ENCODE assay signal across 15 cellular contexts in genomic region chr7:82678259-82678658, GRCh38.
DNase-seq lines count a peak whose midpoint lies in the region; ATAC-seq lines count a peak whose summit lies in the region.
"Had no signal": no experiment of that assay in that cellular context is flagged by ENCODE, and none has a peak within 500 bp of the region (broad histone marks: within the 10 kb centered on the region; RNA-seq: fewer than 3 reads in every experiment).

No MANE protein-coding gene starts in this region.

- H3K9me3 Mint-ChIP-seq in activated CD4-positive, alpha-beta T cell treated with anti-CD3 and anti-CD28 coated beads, Interleukin-2, amount 10 ng/mL, durations not matched to agents 7 days and 5 days = no peaks in the 10 kb centered on the region
- H3K9me3 Mint-ChIP-seq in activated T-helper 17 cell treated with anti-CD3 and anti-CD28 coated beads, Interleukin-2, amount 50 U/mL, for 72 hours = peaks cover 5% of the 10 kb centered on the region
- peaks cover 5% of the 10 kb centered on the region for H3K9me3 Mint-ChIP-seq in natural killer cell treated with Interleukin-12 subunit alpha and Interleukin-12 subunit beta and Interleukin-15 and Interleukin-18, amount 100 ng/mL, for 72 hours

- no peak for ATAC-seq in activated T-helper 17 cell treated with anti-CD3 and anti-CD28 coated beads, Interleukin-2, amount 50 U/mL, for 72 hours (replicated peaks)
- no peak for ATAC-seq in natural killer cell treated with Interleukin-12 subunit alpha and Interleukin-12 subunit beta and Interleukin-15 and Interleukin-18, amount 100 ng/mL, for 72 hours
- no peak for ATAC-seq in HG03039 (IDR thresholded peaks at IDR 0.05; ENCODE audit: unreplicated experiment)
- ATAC-seq in HG03354 (IDR thresholded peaks at IDR 0.05; ENCODE audit: poor library complexity, severe bottlenecking, unreplicated experiment) = no peak
- ATAC-seq: left colon, SK-N-SH treated with all-trans-retinoic acid at 6 μM for 48 hours had no signal

- POLR2A ChIA-PET in activated CD4-positive, alpha-beta T cell treated with anti-CD3 and anti-CD28 coated beads, Interleukin-2, amount 10 ng/mL, durations not matched to agents 7 days and 5 days (lab: Charles Lee) = no interaction called here

- no peaks in the 10 kb centered on the region for H3K27me3 Mint-ChIP-seq in activated CD4-positive, alpha-beta T cell treated with anti-CD3 and anti-CD28 coated beads, Interleukin-2, amount 10 ng/mL, durations not matched to agents 7 days and 5 days
- H3K27me3 Mint-ChIP-seq in activated T-helper 17 cell treated with anti-CD3 and anti-CD28 coated beads, Interleukin-2, amount 50 U/mL, for 72 hours = no peaks in the 10 kb centered on the region
- no peaks in the 10 kb centered on the region for H3K27me3 Mint-ChIP-seq in natural killer cell treated with Interleukin-12 subunit alpha and Interleukin-12 subunit beta and Interleukin-15 and Interleukin-18, amount 100 ng/mL, for 72 hours

- H3K4me3 Mint-ChIP-seq in activated CD4-positive, alpha-beta T cell treated with anti-CD3 and anti-CD28 coated beads, Interleukin-2, amount 10 ng/mL, durations not matched to agents 7 days and 5 days = peak overlapping the region; percentile 17
- peak overlapping the region; percentile 52 for H3K4me3 Mint-ChIP-seq in activated T-helper 17 cell treated with anti-CD3 and anti-CD28 coated beads, Interleukin-2, amount 50 U/mL, for 72 hours
- peak overlapping the region; percentile 73 for H3K4me3 Mint-ChIP-seq in natural killer cell treated with Interleukin-12 subunit alpha and Interleukin-12 subunit beta and Interleukin-15 and Interleukin-18, amount 100 ng/mL, for 72 hours

- DNase-seq in activated CD4-positive, alpha-beta T cell treated with anti-CD3 and anti-CD28 coated beads, Interleukin-2, amount 10 ng/mL, durations not matched to agents 7 days and 5 days = no peak
- DNase-seq in activated CD4-positive, alpha-beta T cell treated with anti-CD3 and anti-CD28 coated beads, Interleukin-2, amount 50 U/mL, for 48 hours = no peak
- peak; percentile 16 for DNase-seq in HT-29 (ENCODE audit: low spot score)
- DNase-seq in natural killer cell treated with Interleukin-12 subunit alpha and Interleukin-12 subunit beta and Interleukin-15 and Interleukin-18, amount 100 ng/mL, for 72 hours (ENCODE audit: low spot score) = no peak
- DNase-seq in NCI-H146 (lab: John Stamatoyannopoulos, UW) = no peak
- DNase-seq: activated effector memory CD4-positive, alpha-beta T cell treated with anti-CD3 and anti-CD28 coated beads, Interleukin-2, amount 50 U/mL, for 16 hours; Caco-2; left colon; NCI-H2029 treated with DMSO at 0.1 percent for 48 hours; NCI-H524 treated with DMSO at 0.1 percent for 48 hours; right lobe of liver had no signal

- CTCF ChIA-PET in activated CD4-positive, alpha-beta T cell treated with anti-CD3 and anti-CD28 coated beads, Interleukin-2, amount 10 ng/mL, durations not matched to agents 7 days and 5 days (lab: Charles Lee) = no interaction called here

- H3K36me3 Mint-ChIP-seq in activated CD4-positive, alpha-beta T cell treated with anti-CD3 and anti-CD28 coated beads, Interleukin-2, amount 10 ng/mL, durations not matched to agents 7 days and 5 days (ENCODE audit: low read depth) = peaks cover 2% of the 10 kb centered on the region
- H3K36me3 Mint-ChIP-seq in activated T-helper 17 cell treated with anti-CD3 and anti-CD28 coated beads, Interleukin-2, amount 50 U/mL, for 72 hours (ENCODE audit: low read depth) = no peaks in the 10 kb centered on the region
- no peaks in the 10 kb centered on the region for H3K36me3 Mint-ChIP-seq in natural killer cell treated with Interleukin-12 subunit alpha and Interleukin-12 subunit beta and Interleukin-15 and Interleukin-18, amount 100 ng/mL, for 72 hours

- peak overlapping the region; percentile 78 for H3K27ac Mint-ChIP-seq in activated CD4-positive, alpha-beta T cell treated with anti-CD3 and anti-CD28 coated beads, Interleukin-2, amount 10 ng/mL, durations not matched to agents 7 days and 5 days
- H3K27ac Mint-ChIP-seq in activated T-helper 17 cell treated with anti-CD3 and anti-CD28 coated beads, Interleukin-2, amount 50 U/mL, for 72 hours = peak overlapping the region; percentile 39
- H3K27ac Mint-ChIP-seq in natural killer cell treated with Interleukin-12 subunit alpha and Interleukin-12 subunit beta and Interleukin-15 and Interleukin-18, amount 100 ng/mL, for 72 hours = peak overlapping the region; percentile 82 to 83

- peaks cover 19% of the 10 kb centered on the region for H3K4me1 Mint-ChIP-seq in activated CD4-positive, alpha-beta T cell treated with anti-CD3 and anti-CD28 coated beads, Interleukin-2, amount 10 ng/mL, durations not matched to agents 7 days and 5 days
- H3K4me1 Mint-ChIP-seq in activated T-helper 17 cell treated with anti-CD3 and anti-CD28 coated beads, Interleukin-2, amount 50 U/mL, for 72 hours = no peaks in the 10 kb centered on the region
- peaks cover 7 to 19% of the 10 kb centered on the region in 2 donors for H3K4me1 Mint-ChIP-seq in natural killer cell treated with Interleukin-12 subunit alpha and Interleukin-12 subunit beta and Interleukin-15 and Interleukin-18, amount 100 ng/mL, for 72 hours (ENCODE audit: low read depth in 2 of 2)

Comparison
In these comparisons a context has a peak if more than half of its experiments do, and no peak if none do; other contexts are left out.
1. H3K4me3 Mint-ChIP-seq: peak in every context shown above with its lines; median percentile 73 in natural killer cell treated with Interleukin-12 subunit alpha and Interleukin-12 subunit beta and Interleukin-15 and Interleukin-18, amount 100 ng/mL, for 72 hours; 52 in activated T-helper 17 cell treated with anti-CD3 and anti-CD28 coated beads, Interleukin-2, amount 50 U/mL, for 72 hours; 17 in activated CD4-positive, alpha-beta T cell treated with anti-CD3 and anti-CD28 coated beads, Interleukin-2, amount 10 ng/mL, durations not matched to agents 7 days and 5 days.